Comparison of ENCODE assay signal across 24 cellular contexts in genomic region chr2:98293931-98294687, GRCh38. TPM values are rescaled to one million over a fixed set of nuclear protein-coding genes. Genes with fewer than 3 reads are reported as not detected.
"Had no signal": no experiment of that assay in that cellular context is flagged by ENCODE, and none has a peak within 500 bp of the region (broad histone marks: within the 10 kb centered on the region; RNA-seq: fewer than 3 reads in every experiment).

No MANE protein-coding gene starts in this region.

- H3K27ac Mint-ChIP-seq: endodermal cell, memory B cell, natural killer cell had no signal

- ATAC-seq: activated CD4-positive, CD25-positive, alpha-beta regulatory T cell treated with anti-CD3 and anti-CD28 coated beads, Interleukin-2, amount 50 U/mL, for 24 hours; natural killer cell had no signal

- H3K4me3 ChIP-seq: right atrium auricular region, SJCRH30, smooth muscle cell, suprapubic skin had no signal

- H3K4me1 Mint-ChIP-seq: memory B cell, natural killer cell had no signal

- H3K36me3 Mint-ChIP-seq: natural killer cell, type B pancreatic cell had no signal

- DNase-seq: activated CD4-positive, alpha-beta T cell treated with anti-CD3 and anti-CD28 coated beads, Interleukin-2, amount 50 U/mL, for 48 hours; activated effector memory CD4-positive, alpha-beta T cell treated with Interleukin-2 at 50 U/mL for 16 hours; activated naive CD4-positive, alpha-beta T cell treated with anti-CD3 and anti-CD28 coated beads, Interleukin-2, amount 50 U/mL, for 16 hours; activated T-cell treated with anti-CD3 and anti-CD28 coated beads, Interleukin-2, amount 50 U/mL, for 1 hour; dorsolateral prefrontal cortex; endodermal cell; erythroblast; hypothalamus; kidney glomerular epithelial cell; natural killer cell; SJCRH30; stimulated activated CD4-positive, alpha-beta T cell treated with anti-CD3 and anti-CD28 coated beads, Interleukin-4, amount 100 ng/mL, for 4 hours; stimulated activated CD8-positive, alpha-beta memory T cell treated with anti-CD3 and anti-CD28 coated beads, Interleukin-4, amount 100 ng/mL, for 48 hours; stimulated activated naive CD4-positive, alpha-beta T cell treated with Interleukin-2 at 50 U/mL for 16 hours had no signal

- H3K27me3 ChIP-seq: dorsolateral prefrontal cortex, right atrium auricular region had no signal

- H3K27ac ChIP-seq: right atrium auricular region, SJCRH30, suprapubic skin had no signal

- H3K36me3 ChIP-seq: right atrium auricular region, SJCRH30, suprapubic skin had no signal

- H3K4me3 Mint-ChIP-seq: endodermal cell, memory B cell, natural killer cell, type B pancreatic cell had no signal

- H3K9me3 ChIP-seq: right atrium auricular region, SJCRH30, suprapubic skin had no signal

- H3K4me1 ChIP-seq: right atrium auricular region, SJCRH30, suprapubic skin had no signal

RNA-seq across cellular contexts. Expression of gene CNGA3, which starts 52.1 kb away (rescaled TPM):
- total RNA-seq: astrocyte; bronchial epithelial cell; chondrocyte; natural killer cell; right atrium auricular region; smooth muscle cell; suprapubic skin; T-helper 2 cell treated with Interferon-gamma antibody and Interleukin-4, amounts not matched to agents 100 ng/mL and 5 ng/mL, for 36 hours had no signal
- polyA plus RNA-seq: smooth muscle cell had no signal
